9 cellular contexts compared by ENCODE assay signal in genomic region chr1:1665815-1666251, GRCh38. TPM values are rescaled to one million over a fixed set of nuclear protein-coding genes. Genes with fewer than 3 reads are reported as not detected.
A peak's percentile ranks its signal among the peaks of the same experiment; 100 is the strongest.
DNase-seq lines count a peak whose midpoint lies in the region; ATAC-seq and TF ChIP-seq lines count a peak whose summit lies in the region.
"Had no signal": no experiment of that assay in that cellular context is flagged by ENCODE, and none has a peak within 500 bp of the region (broad histone marks: within the 10 kb centered on the region; RNA-seq: fewer than 3 reads in every experiment).

No MANE protein-coding gene starts in this region.

- no peak overlapping the region for H3K14ac ChIP-seq in neuronal stem cell (ENCODE audit: low read length)

- H2AFZ ChIP-seq in neuronal stem cell (ENCODE audit: low read length), result no peak overlapping the region

- peaks cover 8% of the 10 kb centered on the region for H3K79me1 ChIP-seq in neuronal stem cell (ENCODE audit: low read depth, low read length)

- H2BK15ac ChIP-seq in neuronal stem cell (ENCODE audit: low read length), result no peak overlapping the region

- intact Hi-C loops in Caco-2 (cut with micrococcal nuclease; ENCODE audit: unreplicated experiment), result loop anchor here (5.0 kb wide), 1 partner anchor 61 kb away; no protein-coding TSS in a partner anchor

- BruUV-seq in Caco-2 (replicated peaks; lab: Mats Ljungman, UMichigan), result no TSS peak

- H3K27ac ChIP-seq in neuronal stem cell (replicated peaks; ENCODE audit: low read length), result no peak overlapping the region

- TF ChIP-seq CTCF in Caco-2 (IDR thresholded peaks at IDR 0.05; ENCODE audit: insufficient read depth in 1 of 2, low read depth in 1 of 2, low read length in 1 of 2, severe bottlenecking in 1 of 2, unreplicated experiment in 1 of 2), result peak; percentile 9 to 37
- TF ChIP-seq CTCF in cardiac fibroblast (IDR thresholded peaks at IDR 0.05; ENCODE audit: low read depth, low read length), result peak; percentile 46

- peaks cover 1% of the 10 kb centered on the region; the same call in 1 of the 2 replicates for H3K36me3 ChIP-seq in Caco-2 (ENCODE audit: control insufficient read depth, insufficient read depth, low read length)
- H3K36me3 ChIP-seq in neuronal stem cell (replicated peaks in 1 of 2; ENCODE audit: control insufficient read depth in 2 of 2, insufficient read depth in 2 of 2, low read length in 2 of 2), result peaks cover 24 to 57% of the 10 kb centered on the region in 2 donors

- H3K9me3 ChIP-seq in Caco-2 (no peaks in the 10 kb centered on the region), neuronal stem cell (replicated peaks in 1 of 2; ENCODE audit: control insufficient read depth in 2 of 2, insufficient read depth in 1 of 2, low read depth in 1 of 2, low read length in 2 of 2) (no peaks in the 10 kb centered on the region)

- H3K4me1 ChIP-seq in Caco-2 (no peaks in the 10 kb centered on the region), neuronal stem cell (ENCODE audit: control insufficient read depth in 2 of 2, insufficient read depth in 1 of 2, low read depth in 1 of 2, low read length in 2 of 2) (no peaks in the 10 kb centered on the region)

- H3K23ac ChIP-seq in neuronal stem cell (ENCODE audit: low read depth, low read length, poor library complexity), result peak overlapping the region; percentile 43

- no peak overlapping the region for H3K9ac ChIP-seq in neuronal stem cell (ENCODE audit: low read depth, low read length, poor library complexity)

- no peaks in the 10 kb centered on the region for H3K27me3 ChIP-seq in Caco-2 (replicated peaks; ENCODE audit: control insufficient read depth, insufficient read depth, low read length)
- no peaks in the 10 kb centered on the region for H3K27me3 ChIP-seq in neuronal stem cell (ENCODE audit: control insufficient read depth in 3 of 3, insufficient read depth in 3 of 3, low read depth in 1 of 3, low read length in 3 of 3)

- no peak overlapping the region for H3K4me2 ChIP-seq in neuronal stem cell (ENCODE audit: insufficient read depth, low read length, poor library complexity, severe bottlenecking)

- no CpG with 5 or more reads among the region's 25 CpGs for WGBS in neuronal stem cell (ENCODE audit: extremely low coverage in 2 of 2, insufficient read length in 2 of 2, insufficient replicate concordance in 1 of 2), 2 donors

- peak overlapping the region; percentile 75 for H2BK5ac ChIP-seq in neuronal stem cell (ENCODE audit: low read length)

- no peak overlapping the region for H3K27ac Mint-ChIP-seq in Caco-2 (ENCODE audit: unreplicated experiment)
- H3K27ac Mint-ChIP-seq: T-cell had no signal

- CTCF ChIA-PET in Caco-2 (lab: Charles Lee), result no interaction called here

- no peak overlapping the region for H3K4me3 ChIP-seq in Caco-2 (ENCODE audit: low read depth, low read length)
- no peak overlapping the region for H3K4me3 ChIP-seq in cardiac fibroblast (replicated peaks in 1 of 2; ENCODE audit: low read depth in 2 of 2, low read length in 2 of 2)
- H3K4me3 ChIP-seq in neuronal stem cell (ENCODE audit: low read length in 2 of 2), result no peak overlapping the region

- H3K27me3 Mint-ChIP-seq in Caco-2 (ENCODE audit: insufficient read depth, unreplicated experiment), result no peaks in the 10 kb centered on the region
- H3K27me3 Mint-ChIP-seq: T-cell had no signal

- POLR2A ChIA-PET in Caco-2 (lab: Charles Lee), result no interaction called here

- H3K4ac ChIP-seq in neuronal stem cell (ENCODE audit: low read length), result no peak overlapping the region

- H2AK5ac ChIP-seq in neuronal stem cell (ENCODE audit: low read depth, low read length), result no peak overlapping the region

- no peak overlapping the region for H2BK120ac ChIP-seq in neuronal stem cell (ENCODE audit: low read depth, low read length)

- no peak for ATAC-seq in HG02678 (IDR thresholded peaks at IDR 0.05; ENCODE audit: unreplicated experiment)

- DNase-seq in Caco-2 (no peak), NCI-H69 (lab: John Stamatoyannopoulos, UW) (peak; percentile 5), cardiac fibroblast (ENCODE audit: low read depth in 2 of 2) (no peak), neuronal stem cell (ENCODE audit: low spot score) (peak; percentile 11), cortex of kidney (lab: John Stamatoyannopoulos, UW) (no peak), NOMO-1 treated with DMSO at 0.1 percent for 48 hours (lab: John Stamatoyannopoulos, UW; ENCODE audit: unreplicated experiment) (no peak), NCI-H748 treated with DMSO at 0.1 percent for 48 hours (lab: John Stamatoyannopoulos, UW) (no peak)

- no peak overlapping the region for H4K91ac ChIP-seq in neuronal stem cell (ENCODE audit: low read depth, low read length, poor library complexity)

- peaks cover 7% of the 10 kb centered on the region for H3K36me3 Mint-ChIP-seq in Caco-2 (ENCODE audit: insufficient read depth, unreplicated experiment)

- no peaks in the 10 kb centered on the region for H3K4me1 Mint-ChIP-seq in Caco-2 (ENCODE audit: low read depth, unreplicated experiment)

- H3K9me3 Mint-ChIP-seq in Caco-2 (ENCODE audit: unreplicated experiment), result no peaks in the 10 kb centered on the region
- H3K9me3 Mint-ChIP-seq: T-cell had no signal

- H3K18ac ChIP-seq in neuronal stem cell (ENCODE audit: low read length), result peak overlapping the region; percentile 48

- no peak overlapping the region for H2BK12ac ChIP-seq in neuronal stem cell (ENCODE audit: low read length)

- peak overlapping the region; percentile 65 for H4K8ac ChIP-seq in neuronal stem cell (ENCODE audit: low read depth, low read length)

- no peak overlapping the region for H3K4me3 Mint-ChIP-seq in Caco-2 (ENCODE audit: unreplicated experiment)
- H3K4me3 Mint-ChIP-seq: T-cell had no signal

RNA-seq across cellular contexts. Expression of gene CDK11B, which starts 7.0 kb away (rescaled TPM):
- total RNA-seq in Caco-2 (2022), result 29.3 and 30.2 TPM in 2 replicates
- 40.1 TPM for polyA plus RNA-seq in neuronal stem cell (2013, experiment 1 of 2)
- 41.3 TPM for polyA plus RNA-seq in neuronal stem cell (2013, experiment 2 of 2)

RNA-seq across cellular contexts. Expression of gene SLC35E2B, which starts 26.8 kb away (rescaled TPM):
- total RNA-seq in Caco-2 (2022), result 26.1 and 26.4 TPM in 2 replicates
- polyA plus RNA-seq in neuronal stem cell (2013, experiment 1 of 2), result 35.7 TPM
- 36.2 TPM for polyA plus RNA-seq in neuronal stem cell (2013, experiment 2 of 2)

RNA-seq across cellular contexts. Expression of gene MMP23B, which starts 33.9 kb away (rescaled TPM):
- 3.7 and 6.0 TPM in 2 replicates for total RNA-seq in Caco-2 (2022)
- 11.0 TPM for polyA plus RNA-seq in neuronal stem cell (2013, experiment 1 of 2)
- polyA plus RNA-seq in neuronal stem cell (2013, experiment 2 of 2), result 10.6 TPM

RNA-seq across cellular contexts. Expression of gene MIB2, which starts 50.5 kb away (rescaled TPM):
- total RNA-seq in Caco-2 (2022), result 31.9 and 32.4 TPM in 2 replicates
- 60.6 TPM for polyA plus RNA-seq in neuronal stem cell (2013, experiment 1 of 2)
- 58.5 TPM for polyA plus RNA-seq in neuronal stem cell (2013, experiment 2 of 2)

RNA-seq across cellular contexts. Expression of gene CDK11A, which starts 58.3 kb away (rescaled TPM):
- total RNA-seq in Caco-2 (2022), result 49.6 and 53.7 TPM in 2 replicates
- polyA plus RNA-seq in neuronal stem cell (2013, experiment 1 of 2), result 23.9 TPM
- 23.6 TPM for polyA plus RNA-seq in neuronal stem cell (2013, experiment 2 of 2)

Comparison
In these comparisons a context has a peak if more than half of its experiments do, and no peak if none do; other contexts are left out.
1. DNase-seq: peak in NCI-H69 (single experiment) and neuronal stem cell (single experiment); none in Caco-2 (0 of 2), cardiac fibroblast (0 of 2), cortex of kidney (single experiment), NOMO-1 treated with DMSO at 0.1 percent for 48 hours (single experiment) and NCI-H748 treated with DMSO at 0.1 percent for 48 hours (single experiment).